Comparison of ENCODE assay signal across 1 cellular context in the genomic region with DNA sequence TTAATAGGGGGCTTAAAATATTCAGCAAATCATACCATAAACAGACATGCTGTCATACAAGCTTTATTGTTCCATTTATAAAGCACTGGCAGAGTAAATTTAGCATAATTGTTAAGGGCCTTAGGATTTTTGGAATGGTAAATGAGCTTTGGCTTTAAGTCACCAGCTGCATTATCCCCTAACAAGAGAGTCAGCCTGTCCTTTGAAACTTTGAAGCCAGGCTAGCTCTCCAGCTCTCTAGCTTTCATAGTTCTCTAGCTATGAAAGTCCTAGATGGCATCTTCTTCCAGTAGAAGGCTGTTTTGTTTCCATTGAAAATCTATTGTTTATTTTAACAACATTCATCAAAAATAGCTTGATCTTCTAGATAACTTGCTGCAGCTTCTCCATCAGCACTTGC.
TF ChIP-seq lines count a peak whose summit lies in the region.

No MANE protein-coding gene starts in this region.

TF ChIP-seq in GM23338, 12 proteins besides CTCF, POLR2A, EP300 and RAD21 (continued from another document):
- TF ChIP-seq, protein P1, sequence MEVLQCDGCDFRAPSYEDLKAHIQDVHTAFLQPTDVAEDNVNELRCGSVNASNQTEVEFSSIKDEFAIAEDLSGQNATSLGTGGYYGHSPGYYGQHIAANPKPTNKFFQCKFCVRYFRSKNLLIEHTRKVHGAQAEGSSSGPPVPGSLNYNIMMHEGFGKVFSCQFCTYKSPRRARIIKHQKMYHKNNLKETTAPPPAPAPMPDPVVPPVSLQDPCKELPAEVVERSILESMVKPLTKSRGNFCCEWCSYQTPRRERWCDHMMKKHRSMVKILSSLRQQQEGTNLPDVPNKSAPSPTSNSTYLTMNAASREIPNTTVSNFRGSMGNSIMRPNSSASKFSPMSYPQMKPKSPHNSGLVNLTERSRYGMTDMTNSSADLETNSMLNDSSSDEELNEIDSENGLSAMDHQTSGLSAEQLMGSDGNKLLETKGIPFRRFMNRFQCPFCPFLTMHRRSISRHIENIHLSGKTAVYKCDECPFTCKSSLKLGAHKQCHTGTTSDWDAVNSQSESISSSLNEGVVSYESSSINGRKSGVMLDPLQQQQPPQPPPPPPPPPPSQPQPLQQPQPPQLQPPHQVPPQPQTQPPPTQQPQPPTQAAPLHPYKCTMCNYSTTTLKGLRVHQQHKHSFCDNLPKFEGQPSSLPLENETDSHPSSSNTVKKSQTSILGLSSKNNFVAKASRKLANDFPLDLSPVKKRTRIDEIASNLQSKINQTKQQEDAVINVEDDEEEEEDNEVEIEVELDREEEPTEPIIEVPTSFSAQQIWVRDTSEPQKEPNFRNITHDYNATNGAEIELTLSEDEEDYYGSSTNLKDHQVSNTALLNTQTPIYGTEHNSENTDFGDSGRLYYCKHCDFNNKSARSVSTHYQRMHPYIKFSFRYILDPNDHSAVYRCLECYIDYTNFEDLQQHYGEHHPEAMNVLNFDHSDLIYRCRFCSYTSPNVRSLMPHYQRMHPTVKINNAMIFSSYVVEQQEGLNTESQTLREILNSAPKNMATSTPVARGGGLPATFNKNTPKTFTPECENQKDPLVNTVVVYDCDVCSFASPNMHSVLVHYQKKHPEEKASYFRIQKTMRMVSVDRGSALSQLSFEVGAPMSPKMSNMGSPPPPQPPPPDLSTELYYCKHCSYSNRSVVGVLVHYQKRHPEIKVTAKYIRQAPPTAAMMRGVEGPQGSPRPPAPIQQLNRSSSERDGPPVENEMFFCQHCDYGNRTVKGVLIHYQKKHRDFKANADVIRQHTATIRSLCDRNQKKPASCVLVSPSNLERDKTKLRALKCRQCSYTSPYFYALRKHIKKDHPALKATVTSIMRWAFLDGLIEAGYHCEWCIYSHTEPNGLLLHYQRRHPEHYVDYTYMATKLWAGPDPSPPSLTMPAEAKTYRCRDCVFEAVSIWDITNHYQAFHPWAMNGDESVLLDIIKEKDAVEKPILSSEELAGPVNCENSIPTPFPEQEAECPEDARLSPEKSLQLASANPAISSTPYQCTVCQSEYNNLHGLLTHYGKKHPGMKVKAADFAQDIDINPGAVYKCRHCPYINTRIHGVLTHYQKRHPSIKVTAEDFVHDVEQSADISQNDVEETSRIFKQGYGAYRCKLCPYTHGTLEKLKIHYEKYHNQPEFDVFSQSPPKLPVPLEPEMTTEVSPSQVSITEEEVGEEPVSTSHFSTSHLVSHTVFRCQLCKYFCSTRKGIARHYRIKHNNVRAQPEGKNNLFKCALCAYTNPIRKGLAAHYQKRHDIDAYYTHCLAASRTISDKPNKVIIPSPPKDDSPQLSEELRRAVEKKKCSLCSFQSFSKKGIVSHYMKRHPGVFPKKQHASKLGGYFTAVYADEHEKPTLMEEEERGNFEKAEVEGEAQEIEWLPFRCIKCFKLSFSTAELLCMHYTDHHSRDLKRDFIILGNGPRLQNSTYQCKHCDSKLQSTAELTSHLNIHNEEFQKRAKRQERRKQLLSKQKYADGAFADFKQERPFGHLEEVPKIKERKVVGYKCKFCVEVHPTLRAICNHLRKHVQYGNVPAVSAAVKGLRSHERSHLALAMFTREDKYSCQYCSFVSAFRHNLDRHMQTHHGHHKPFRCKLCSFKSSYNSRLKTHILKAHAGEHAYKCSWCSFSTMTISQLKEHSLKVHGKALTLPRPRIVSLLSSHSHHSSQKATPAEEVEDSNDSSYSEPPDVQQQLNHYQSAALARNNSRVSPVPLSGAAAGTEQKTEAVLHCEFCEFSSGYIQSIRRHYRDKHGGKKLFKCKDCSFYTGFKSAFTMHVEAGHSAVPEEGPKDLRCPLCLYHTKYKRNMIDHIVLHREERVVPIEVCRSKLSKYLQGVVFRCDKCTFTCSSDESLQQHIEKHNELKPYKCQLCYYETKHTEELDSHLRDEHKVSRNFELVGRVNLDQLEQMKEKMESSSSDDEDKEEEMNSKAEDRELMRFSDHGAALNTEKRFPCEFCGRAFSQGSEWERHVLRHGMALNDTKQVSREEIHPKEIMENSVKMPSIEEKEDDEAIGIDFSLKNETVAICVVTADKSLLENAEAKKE (CRISPR knock-in tag; IDR thresholded peaks at IDR 0.05) = no peak
- TF ChIP-seq NANOG (IDR thresholded peaks at IDR 0.05; ENCODE audit: borderline replicate concordance) = no peak
- TF ChIP-seq, protein P2, sequence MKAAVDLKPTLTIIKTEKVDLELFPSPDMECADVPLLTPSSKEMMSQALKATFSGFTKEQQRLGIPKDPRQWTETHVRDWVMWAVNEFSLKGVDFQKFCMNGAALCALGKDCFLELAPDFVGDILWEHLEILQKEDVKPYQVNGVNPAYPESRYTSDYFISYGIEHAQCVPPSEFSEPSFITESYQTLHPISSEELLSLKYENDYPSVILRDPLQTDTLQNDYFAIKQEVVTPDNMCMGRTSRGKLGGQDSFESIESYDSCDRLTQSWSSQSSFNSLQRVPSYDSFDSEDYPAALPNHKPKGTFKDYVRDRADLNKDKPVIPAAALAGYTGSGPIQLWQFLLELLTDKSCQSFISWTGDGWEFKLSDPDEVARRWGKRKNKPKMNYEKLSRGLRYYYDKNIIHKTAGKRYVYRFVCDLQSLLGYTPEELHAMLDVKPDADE (IDR thresholded peaks at IDR 0.05) = no peak
- TF ChIP-seq CREB1 (CRISPR knock-in tag; IDR thresholded peaks at IDR 0.05; ENCODE audit: low read depth) = no peak
